Comparison of ENCODE assay signal across 22 cellular contexts in the genomic region with DNA sequence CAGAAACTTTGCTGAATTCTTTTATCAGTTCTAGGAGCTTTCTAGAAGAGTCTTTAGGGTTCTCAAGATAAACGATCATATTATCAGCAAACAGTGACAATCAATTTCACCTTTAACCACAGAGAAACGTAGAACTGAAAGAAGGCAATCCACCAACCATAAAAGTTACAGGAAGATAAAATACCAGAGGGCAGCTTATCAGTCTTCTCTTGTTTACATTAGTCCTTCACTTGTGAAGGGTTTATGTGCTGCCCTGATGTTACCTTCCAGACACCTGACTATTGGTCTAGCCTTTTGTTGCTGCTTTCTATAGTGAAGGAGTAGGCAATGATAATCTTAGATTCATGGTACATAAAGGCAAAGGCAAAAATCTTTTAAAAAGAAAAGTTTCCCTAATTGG.
DNase-seq lines count a peak whose midpoint lies in the region; ATAC-seq, FAIRE-seq and TF ChIP-seq lines count a peak whose summit lies in the region.
"Had no signal": no experiment of that assay in that cellular context is flagged by ENCODE, and none has a peak within 500 bp of the region (broad histone marks: within the 10 kb centered on the region; RNA-seq: fewer than 3 reads in every experiment).

No MANE protein-coding gene starts in this region.

- peaks cover 0 to 7% (median 0%) of the 10 kb centered on the region in 7 donors for H3K9me3 Mint-ChIP-seq in CD14-positive monocyte
- peaks cover 0 to 2% of the 10 kb centered on the region in 2 donors for H3K9me3 Mint-ChIP-seq in effector memory CD8-positive, alpha-beta T cell
- no peaks in the 10 kb centered on the region for H3K9me3 Mint-ChIP-seq in activated T-helper 1 cell treated with anti-CD3 and anti-CD28 coated beads, Interleukin-12 subunit alpha, Interleukin-12 subunit beta, Interleukin-2, Interleukin-4 antibody, amounts not matched to agents 30 ng/mL and 10 ng/mL and 1 ng/mL, durations not matched to agents 14 hours and 24 hours and 36 hours

- H3K4me1 ChIP-seq in A549: no peaks in the 10 kb centered on the region
- peaks cover 3% of the 10 kb centered on the region for H3K4me1 ChIP-seq in mucosa of descending colon (ENCODE audit: low read depth)
- H3K4me1 ChIP-seq: SJSA1 had no signal

- CTCF ChIA-PET in A549 (lab: Yijun Ruan, JAX): no interaction called here

- H3K4me1 Mint-ChIP-seq in CD14-positive monocyte: no peaks in the 10 kb centered on the region
- H3K4me1 Mint-ChIP-seq in effector memory CD8-positive, alpha-beta T cell (ENCODE audit: low read depth in 2 of 2): no peaks in the 10 kb centered on the region
- no peaks in the 10 kb centered on the region for H3K4me1 Mint-ChIP-seq in activated T-helper 1 cell treated with anti-CD3 and anti-CD28 coated beads, Interleukin-12 subunit alpha, Interleukin-12 subunit beta, Interleukin-2, Interleukin-4 antibody, amounts not matched to agents 30 ng/mL and 10 ng/mL and 1 ng/mL, durations not matched to agents 14 hours and 24 hours and 36 hours (ENCODE audit: low read depth)

- intact Hi-C loops in mucosa of descending colon (cut with DNase I, micrococcal nuclease): no loop called here
- intact Hi-C loops in CD14-positive monocyte (cut with micrococcal nuclease): no loop called here
- intact Hi-C loops in activated T-helper 1 cell treated with anti-CD3 and anti-CD28 coated beads, Interleukin-12 subunit alpha, Interleukin-12 subunit beta, Interleukin-2, Interleukin-4 antibody, amounts not matched to agents 30 ng/mL and 10 ng/mL and 1 ng/mL, durations not matched to agents 14 hours and 24 hours and 36 hours (cut with micrococcal nuclease): no loop called here

- TF ChIP-seq POLR2A in A549 (IDR thresholded peaks at IDR 0.05; ENCODE audit: low read length): no peak

- no peak for TF ChIP-seq RAD21 in A549 (conservative IDR thresholded peaks at IDR 0.05 in 1 of 2, IDR thresholded peaks at IDR 0.05 in 1 of 2)

- no peak overlapping the region for H3K4me3 ChIP-seq in A549
- no peak overlapping the region for H3K4me3 ChIP-seq in LNCaP clone FGC (ENCODE audit: low read depth, low read length)
- H3K4me3 ChIP-seq in mucosa of descending colon: no peak overlapping the region
- H3K4me3 ChIP-seq: SJSA1 had no signal

- no peak overlapping the region for H3K4me3 Mint-ChIP-seq in CD14-positive monocyte
- H3K4me3 Mint-ChIP-seq in effector memory CD8-positive, alpha-beta T cell: no peak overlapping the region
- no peak overlapping the region for H3K4me3 Mint-ChIP-seq in activated T-helper 1 cell treated with anti-CD3 and anti-CD28 coated beads, Interleukin-12 subunit alpha, Interleukin-12 subunit beta, Interleukin-2, Interleukin-4 antibody, amounts not matched to agents 30 ng/mL and 10 ng/mL and 1 ng/mL, durations not matched to agents 14 hours and 24 hours and 36 hours

- 11% methylated on average over 2 of the region's 2 CpGs for WGBS in A549 (ENCODE audit: missing lambda C conversion rate)

- ATAC-seq in A549 (no peak), mucosa of descending colon (peak; percentile 97), HG02852 (IDR thresholded peaks at IDR 0.05; ENCODE audit: unreplicated experiment) (no peak)
- ATAC-seq in effector memory CD8-positive, alpha-beta T cell (replicated peaks): no peak
- ATAC-seq: Right ventricle myocardium inferior had no signal

- POLR2A ChIA-PET in A549 (lab: Yijun Ruan, JAX): no interaction called here

- H3K36me3 ChIP-seq in mucosa of descending colon (ENCODE audit: low read depth): no peaks in the 10 kb centered on the region
- H3K36me3 ChIP-seq: SJSA1 had no signal

- H3K27ac Mint-ChIP-seq in CD14-positive monocyte: no peak overlapping the region
- H3K27ac Mint-ChIP-seq in effector memory CD8-positive, alpha-beta T cell: no peak overlapping the region
- no peak overlapping the region for H3K27ac Mint-ChIP-seq in activated T-helper 1 cell treated with anti-CD3 and anti-CD28 coated beads, Interleukin-12 subunit alpha, Interleukin-12 subunit beta, Interleukin-2, Interleukin-4 antibody, amounts not matched to agents 30 ng/mL and 10 ng/mL and 1 ng/mL, durations not matched to agents 14 hours and 24 hours and 36 hours

- H3K27ac ChIP-seq in A549: no peak overlapping the region
- H3K27ac ChIP-seq: C4-2B, HL-60, SJSA1 had no signal

- no peak for TF ChIP-seq EP300 in A549 (IDR thresholded peaks at IDR 0.05)

- no peak for TF ChIP-seq CTCF in A549 (IDR thresholded peaks at IDR 0.05)
- no peak for TF ChIP-seq CTCF in LNCaP clone FGC (IDR thresholded peaks at IDR 0.05; ENCODE audit: control insufficient read depth, extremely low read depth, insufficient read depth)
- no peak for TF ChIP-seq CTCF in mucosa of descending colon (IDR thresholded peaks at IDR 0.05)
- no peak for TF ChIP-seq CTCF in CD14-positive monocyte (IDR thresholded peaks at IDR 0.05)

- peaks cover 4% of the 10 kb centered on the region; the same call in 2 of the 3 replicates for H3K9me3 ChIP-seq in A549
- no peaks in the 10 kb centered on the region for H3K9me3 ChIP-seq in mucosa of descending colon
- H3K9me3 ChIP-seq: SJSA1 had no signal

- FAIRE-seq in A549 (lab: Jason Lieb, UNC): peak; percentile 46
- peak; percentile 82 for FAIRE-seq in colon (lab: Jason Lieb, UNC)
- FAIRE-seq: D721Med had no signal

- peaks cover 2 to 10% (median 4%) of the 10 kb centered on the region in 3 donors for H3K27me3 Mint-ChIP-seq in CD14-positive monocyte (ENCODE audit: low read depth in 3 of 3)
- H3K27me3 Mint-ChIP-seq in effector memory CD8-positive, alpha-beta T cell: peaks cover 54 to 62% of the 10 kb centered on the region in 2 donors
- H3K27me3 Mint-ChIP-seq in activated T-helper 1 cell treated with anti-CD3 and anti-CD28 coated beads, Interleukin-12 subunit alpha, Interleukin-12 subunit beta, Interleukin-2, Interleukin-4 antibody, amounts not matched to agents 30 ng/mL and 10 ng/mL and 1 ng/mL, durations not matched to agents 14 hours and 24 hours and 36 hours (ENCODE audit: insufficient read depth): peaks cover 15% of the 10 kb centered on the region

- H3K4me2 ChIP-seq in A549: no peak overlapping the region

- H3K36me3 Mint-ChIP-seq in CD14-positive monocyte: no peaks in the 10 kb centered on the region
- no peaks in the 10 kb centered on the region for H3K36me3 Mint-ChIP-seq in effector memory CD8-positive, alpha-beta T cell (ENCODE audit: insufficient read depth)
- H3K36me3 Mint-ChIP-seq in activated T-helper 1 cell treated with anti-CD3 and anti-CD28 coated beads, Interleukin-12 subunit alpha, Interleukin-12 subunit beta, Interleukin-2, Interleukin-4 antibody, amounts not matched to agents 30 ng/mL and 10 ng/mL and 1 ng/mL, durations not matched to agents 14 hours and 24 hours and 36 hours (ENCODE audit: low read depth): no peaks in the 10 kb centered on the region

- DNase-seq in A549 (ENCODE audit: low read depth in 1 of 2, low spot score in 1 of 2) (no peak), LNCaP clone FGC (ENCODE audit: low read depth) (peak; percentile 28), mucosa of descending colon (peak in 1 of 3 donors; percentile 48), CD14-positive monocyte (ENCODE audit: low spot score) (no peak)
- DNase-seq in effector memory CD8-positive, alpha-beta T cell: no peak
- DNase-seq in activated T-helper 1 cell treated with anti-CD3 and anti-CD28 coated beads, Interleukin-12 subunit alpha, Interleukin-12 subunit beta, Interleukin-2, Interleukin-4 antibody, amounts not matched to agents 30 ng/mL and 10 ng/mL and 1 ng/mL, durations not matched to agents 14 hours and 24 hours and 36 hours (ENCODE audit: low spot score): no peak
- DNase-seq: 8988T, DMS79 treated with DMSO at 0.1 percent for 48 hours, H7, NCI-H1694, NCI-H2081, NCI-H2171 treated with DMSO at 0.1 percent for 48 hours, NCI-H446, NCI-H526, OCI-M1 had no signal

TF ChIP-seq in A549, 52 proteins besides CTCF, POLR2A, EP300 and RAD21:
- TF ChIP-seq GATA3 (IDR thresholded peaks at IDR 0.05; ENCODE audit: borderline replicate concordance) (no peak), SREBF2 (IDR thresholded peaks at IDR 0.05) (no peak)
